12 cellular contexts compared by ENCODE assay signal in the genomic region with DNA sequence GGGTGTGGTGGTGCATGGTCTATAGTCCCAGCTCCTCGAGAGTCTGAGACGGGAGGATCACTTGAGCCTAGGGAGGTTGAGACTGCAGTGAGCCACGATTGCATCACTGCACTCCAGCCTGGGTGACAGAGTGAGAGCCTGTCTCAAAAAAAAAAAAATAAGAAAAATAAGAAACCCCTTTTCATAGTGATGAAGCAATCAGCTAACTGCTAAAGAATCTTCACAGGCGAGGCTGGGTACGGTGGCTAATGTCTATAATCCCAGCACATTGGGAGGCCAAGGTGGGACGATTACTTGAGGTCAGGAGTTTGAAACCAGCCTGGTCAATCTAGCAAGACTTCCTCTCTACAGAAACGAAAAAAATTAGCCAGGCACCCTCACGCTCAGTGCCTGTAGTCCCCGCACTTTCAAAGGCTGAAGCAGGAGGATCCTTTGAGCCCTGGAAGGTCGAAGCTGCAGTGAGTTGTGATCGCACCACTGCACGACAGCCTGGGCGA. TPM values are rescaled to one million over a fixed set of nuclear protein-coding genes. Genes with fewer than 3 reads are reported as not detected.
A peak's percentile ranks its signal among the peaks of the same experiment; 100 is the strongest.
DNase-seq lines count a peak whose midpoint lies in the region; ATAC-seq and TF ChIP-seq lines count a peak whose summit lies in the region.
"Had no signal": no experiment of that assay in that cellular context is flagged by ENCODE, and none has a peak within 500 bp of the region (broad histone marks: within the 10 kb centered on the region; RNA-seq: fewer than 3 reads in every experiment).

No MANE protein-coding gene starts in this region.

- H3K9me3 ChIP-seq in esophagus muscularis mucosa (no peaks in the 10 kb centered on the region), thoracic aorta (no peaks in the 10 kb centered on the region)

- H3K27me3 Mint-ChIP-seq in activated B cell treated with CpG ODN at 0.5 μM for 24 hours, result no peaks in the 10 kb centered on the region

- TF ChIP-seq POLR2A in esophagus muscularis mucosa (IDR thresholded peaks at IDR 0.05; ENCODE audit: low read depth), result no peak

- no peak overlapping the region for H3K4me3 ChIP-seq in esophagus muscularis mucosa
- peak overlapping the region; percentile 3 for H3K4me3 ChIP-seq in thoracic aorta

- H3K4me1 ChIP-seq in esophagus muscularis mucosa (peaks cover 0 to 17% (median 12%) of the 10 kb centered on the region in 4 donors), thoracic aorta (ENCODE audit: control insufficient read depth in 1 of 2, low read depth in 2 of 2) (peaks cover 0 to 5% of the 10 kb centered on the region in 2 donors)

- POLR2A ChIA-PET in activated B cell treated with CpG ODN at 0.5 μM for 24 hours (lab: Charles Lee), result interaction anchor here (1.1 to 1.2 kb wide), 2 partner anchors 31 to 223 kb away, joined by 4 read pairs; no protein-coding TSS in a partner anchor

- TF ChIP-seq EP300 in esophagus muscularis mucosa (IDR thresholded peaks at IDR 0.05), result no peak

- H3K36me3 ChIP-seq in esophagus muscularis mucosa (no peaks in the 10 kb centered on the region), thoracic aorta (no peaks in the 10 kb centered on the region)

- DNase-seq in activated T-cell treated with anti-CD3 and anti-CD28 coated beads for 24 hours (ENCODE audit: low read depth) (peak; percentile 20), activated T-cell treated with anti-CD3 and anti-CD28 coated beads for 4 hours (no peak), activated B cell treated with CpG ODN at 0.5 μM for 24 hours (no peak), esophagus muscularis mucosa (ENCODE audit: extremely low spot score) (no peak), thoracic aorta (ENCODE audit: low spot score) (no peak), HUDEP-2 (lab: John Stamatoyannopoulos, UW; ENCODE audit: unreplicated experiment in 76 of 76) (no peak)

- H3K27ac ChIP-seq in esophagus muscularis mucosa (replicated peaks in 1 of 4), result peak overlapping the region in 3 of 4 donors; percentile 5 to 48 (median 9)
- no peak overlapping the region for H3K27ac ChIP-seq in thoracic aorta

- H3K27ac Mint-ChIP-seq in activated B cell treated with CpG ODN at 0.5 μM for 24 hours, result no peak overlapping the region
- H3K27ac Mint-ChIP-seq: brain, type B pancreatic cell had no signal

- TF ChIP-seq CTCF in activated B cell treated with CpG ODN at 0.5 μM for 24 hours (IDR thresholded peaks at IDR 0.05) (no peak), esophagus muscularis mucosa (IDR thresholded peaks at IDR 0.05) (no peak), thoracic aorta (IDR thresholded peaks at IDR 0.05) (no peak)

- H3K4me1 Mint-ChIP-seq in activated B cell treated with CpG ODN at 0.5 μM for 24 hours, result peaks cover 30% of the 10 kb centered on the region
- H3K4me1 Mint-ChIP-seq: brain had no signal

- H3K4me3 Mint-ChIP-seq in activated B cell treated with CpG ODN at 0.5 μM for 24 hours, result peak overlapping the region; percentile 24
- H3K4me3 Mint-ChIP-seq: brain, type B pancreatic cell had no signal

- 75% methylated on average over 13 of the region's 13 CpGs for WGBS in esophagus muscularis mucosa

- intact Hi-C loops in activated B cell treated with CpG ODN at 0.5 μM for 24 hours (cut with micrococcal nuclease), result loop anchor here (5.0 to 10.0 kb wide), 2 partner anchors 104 to 392 kb away; partner anchors contain the start of genes NLE1, SLFN12 and UNC45B
- intact Hi-C loops in esophagus muscularis mucosa (cut with DNase I), result loop anchor here (5.0 kb wide), 1 partner anchor 364 kb away; no protein-coding TSS in a partner anchor

- no peak for ATAC-seq in activated B cell treated with CpG ODN at 0.5 μM for 24 hours (ENCODE audit: low read depth)
- no peak for ATAC-seq in thoracic aorta (ENCODE audit: insufficient number of reproducible peaks, low FRiP score, low read depth)
- no peak for ATAC-seq in GM19351 (IDR thresholded peaks at IDR 0.05; ENCODE audit: unreplicated experiment)
- no peak for ATAC-seq in HG03354 (IDR thresholded peaks at IDR 0.05; ENCODE audit: poor library complexity, severe bottlenecking, unreplicated experiment)

- CTCF ChIA-PET in activated B cell treated with CpG ODN at 0.5 μM for 24 hours (lab: Charles Lee), result interaction anchor here (6.5 kb wide), 1 partner anchor 224 kb away, joined by 125 read pairs; no protein-coding TSS in a partner anchor

- H3K9me3 Mint-ChIP-seq in activated B cell treated with CpG ODN at 0.5 μM for 24 hours, result no peaks in the 10 kb centered on the region
- H3K9me3 Mint-ChIP-seq: brain, type B pancreatic cell had no signal

- peaks cover 0 to 12% (median 0%) of the 10 kb centered on the region in 4 donors for H3K27me3 ChIP-seq in esophagus muscularis mucosa
- H3K27me3 ChIP-seq in thoracic aorta (replicated peaks; ENCODE audit: insufficient read depth), result no peaks in the 10 kb centered on the region

- H3K36me3 Mint-ChIP-seq in activated B cell treated with CpG ODN at 0.5 μM for 24 hours (ENCODE audit: low read depth), result no peaks in the 10 kb centered on the region
- H3K36me3 Mint-ChIP-seq: brain, type B pancreatic cell had no signal

RNA-seq across cellular contexts. Expression of gene SLFN12L, which starts 0.8 kb away (rescaled TPM):
- 2.0 and 2.4 TPM in 2 replicates for total RNA-seq in activated B cell treated with CpG ODN at 0.5 μM for 24 hours
- total RNA-seq in esophagus muscularis mucosa, result 1 to 10 TPM in 2 of 4 donors, under 1 TPM in 2; 0.32 to 1.7 (median 1.0) TPM
- total RNA-seq in thoracic aorta, result 1 to 10 TPM; 4.1 to 4.2 TPM
- total RNA-seq: LHCN-M2 had no signal

RNA-seq across cellular contexts. Expression of gene SLFN14, which starts 23.9 kb away (rescaled TPM):
- not detected in 2 replicates for total RNA-seq in activated B cell treated with CpG ODN at 0.5 μM for 24 hours
- total RNA-seq in esophagus muscularis mucosa, result not detected
- total RNA-seq in thoracic aorta, result not detected
- total RNA-seq: LHCN-M2, mesenteric fat pad had no signal

RNA-seq across cellular contexts. Expression of gene PEX12, which starts 41.7 kb away (rescaled TPM):
- total RNA-seq in activated B cell treated with CpG ODN at 0.5 μM for 24 hours, result 4.1 and 4.8 TPM in 2 replicates
- total RNA-seq in esophagus muscularis mucosa, result 1 to 10 TPM; 4.1 to 9.0 (median 5.0) TPM
- total RNA-seq in thoracic aorta, result 1 to 10 TPM; 1.1 to 2.8 TPM

RNA-seq across cellular contexts. Expression of gene AP2B1, which starts 50.4 kb away (rescaled TPM):
- total RNA-seq in activated B cell treated with CpG ODN at 0.5 μM for 24 hours, result 129 and 152 TPM in 2 replicates
- total RNA-seq in esophagus muscularis mucosa, result 100 to 1,000 TPM; 108 to 276 (median 155) TPM
- total RNA-seq in thoracic aorta, result 10 to 100 TPM; 44.5 to 68.3 TPM

Comparison
In these comparisons a context has a peak if more than half of its experiments do, and no peak if none do; other contexts are left out.
1. H3K27ac ChIP-seq: peak in esophagus muscularis mucosa (3 of 4); none in thoracic aorta (0 of 2).